19 cellular contexts compared by ENCODE assay signal in the genomic region with DNA sequence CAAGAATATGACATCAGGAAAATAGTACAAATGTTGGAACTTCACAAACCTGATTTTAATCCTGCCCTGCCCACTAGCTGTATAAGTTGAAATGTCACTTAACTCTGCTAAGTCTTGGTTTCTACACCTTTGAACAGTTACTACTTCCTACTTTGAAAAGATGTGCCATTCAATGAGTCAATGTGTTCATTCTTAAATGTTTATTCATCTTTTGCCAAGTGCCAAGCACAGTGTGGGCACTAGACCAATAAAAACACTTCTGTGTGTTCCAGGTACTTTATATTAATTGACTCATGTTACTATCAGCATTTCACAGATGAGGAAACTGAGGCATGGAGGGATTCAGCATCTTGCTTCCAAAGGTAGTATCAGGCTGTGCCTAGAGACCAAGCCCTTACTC. TPM values are rescaled to one million over a fixed set of nuclear protein-coding genes. Genes with fewer than 3 reads are reported as not detected.
DNase-seq lines count a peak whose midpoint lies in the region; ATAC-seq and TF ChIP-seq lines count a peak whose summit lies in the region.
"Had no signal": no experiment of that assay in that cellular context is flagged by ENCODE, and none has a peak within 500 bp of the region (broad histone marks: within the 10 kb centered on the region; RNA-seq: fewer than 3 reads in every experiment).

No MANE protein-coding gene starts in this region.

- RAD21 ChIA-PET in HCT116 (lab: Charles Lee; ENCODE audit: low non-redundant PET in 1 of 2, low total read pairs in 2 of 2, uncharacterized antibody in 2 of 2, unreplicated experiment in 2 of 2), result no interaction called here

- peaks cover 0 to 5% of the 10 kb centered on the region in 2 experiments; a peak in 2 of 4 replicates for H3K36me3 ChIP-seq in HCT116 (ENCODE audit: control insufficient read depth in 1 of 2, insufficient read depth in 2 of 2, low read length in 2 of 2)

- H3K9me3 Mint-ChIP-seq in activated T-cell treated with anti-CD3 and anti-CD28 coated beads, Interleukin-2, amount 50 U/mL, for 24 hours, result no peaks in the 10 kb centered on the region
- H3K9me3 Mint-ChIP-seq in central memory CD8-positive, alpha-beta T cell, result no peaks in the 10 kb centered on the region
- H3K9me3 Mint-ChIP-seq in natural killer cell treated with Interleukin-12 subunit alpha and Interleukin-12 subunit beta and Interleukin-15 and Interleukin-18, amount 100 ng/mL, for 72 hours, result no peaks in the 10 kb centered on the region

- no peak for ATAC-seq in HCT116
- ATAC-seq in central memory CD8-positive, alpha-beta T cell (replicated peaks; ENCODE audit: extremely low read depth, poor library complexity, severe bottlenecking), result no peak
- ATAC-seq in natural killer cell treated with Interleukin-12 subunit alpha and Interleukin-12 subunit beta and Interleukin-15 and Interleukin-18, amount 100 ng/mL, for 72 hours, result no peak
- ATAC-seq in HG02885 (IDR thresholded peaks at IDR 0.05; ENCODE audit: poor library complexity, unreplicated experiment), result no peak

- H3K4me1 ChIP-seq in HCT116 (ENCODE audit: control insufficient read depth in 1 of 2, insufficient read depth in 2 of 2, low read length in 2 of 2), result peaks cover 4 to 10% of the 10 kb centered on the region in 2 experiments; a peak in 3 of 4 replicates

- H3K4me2 ChIP-seq in HCT116 (ENCODE audit: low read length), result no peak overlapping the region

- DNase-seq in activated T-cell treated with anti-CD3 and anti-CD28 coated beads, Interleukin-2, amount 50 U/mL, for 24 hours, result no peak
- DNase-seq in activated T-cell treated with anti-CD3 and anti-CD28 coated beads, Interleukin-2, amount 50 U/mL, for 1 hour, result no peak
- DNase-seq in HCT116 (ENCODE audit: low read depth, low spot score) (no peak), islet precursor cell (no peak), COLO668 (lab: John Stamatoyannopoulos, UW; ENCODE audit: unreplicated experiment) (no peak)
- no peak for DNase-seq in central memory CD8-positive, alpha-beta T cell (ENCODE audit: low spot score in 2 of 2)
- no peak for DNase-seq in natural killer cell treated with Interleukin-12 subunit alpha and Interleukin-12 subunit beta and Interleukin-15 and Interleukin-18, amount 100 ng/mL, for 72 hours (ENCODE audit: low spot score)
- DNase-seq: amniotic stem cell, IMR-90, NCI-H1092, NCI-H2081 treated with DMSO at 0.1 percent for 48 hours, NCI-H526, OCI-M1 had no signal

- H3K27me3 Mint-ChIP-seq in activated T-cell treated with anti-CD3 and anti-CD28 coated beads, Interleukin-2, amount 50 U/mL, for 24 hours, result no peaks in the 10 kb centered on the region
- H3K27me3 Mint-ChIP-seq in central memory CD8-positive, alpha-beta T cell, result no peaks in the 10 kb centered on the region
- no peaks in the 10 kb centered on the region for H3K27me3 Mint-ChIP-seq in natural killer cell treated with Interleukin-12 subunit alpha and Interleukin-12 subunit beta and Interleukin-15 and Interleukin-18, amount 100 ng/mL, for 72 hours
- H3K27me3 Mint-ChIP-seq: activated CD8-positive, alpha-beta memory T cell treated with anti-CD3 and anti-CD28 coated beads, Interleukin-2, amount 10 ng/mL, durations not matched to agents 7 days and 5 days had no signal

- peak overlapping the region; percentile 91 for H3K27ac Mint-ChIP-seq in activated T-cell treated with anti-CD3 and anti-CD28 coated beads, Interleukin-2, amount 50 U/mL, for 24 hours
- peak overlapping the region; percentile 65 for H3K27ac Mint-ChIP-seq in central memory CD8-positive, alpha-beta T cell (ENCODE audit: low read depth)
- peak overlapping the region; percentile 83 to 97 for H3K27ac Mint-ChIP-seq in natural killer cell treated with Interleukin-12 subunit alpha and Interleukin-12 subunit beta and Interleukin-15 and Interleukin-18, amount 100 ng/mL, for 72 hours

- no TSS peak for BruUV-seq in HCT116 (replicated peaks; lab: Mats Ljungman, UMichigan)

- peaks cover 35% of the 10 kb centered on the region for H3K4me1 Mint-ChIP-seq in activated T-cell treated with anti-CD3 and anti-CD28 coated beads, Interleukin-2, amount 50 U/mL, for 24 hours (ENCODE audit: low read depth)
- H3K4me1 Mint-ChIP-seq in central memory CD8-positive, alpha-beta T cell, result peaks cover 22% of the 10 kb centered on the region
- H3K4me1 Mint-ChIP-seq in natural killer cell treated with Interleukin-12 subunit alpha and Interleukin-12 subunit beta and Interleukin-15 and Interleukin-18, amount 100 ng/mL, for 72 hours (ENCODE audit: low read depth in 2 of 2), result peaks cover 16 to 20% of the 10 kb centered on the region in 2 donors

- peak overlapping the region; percentile 55 for H3K4me3 Mint-ChIP-seq in activated T-cell treated with anti-CD3 and anti-CD28 coated beads, Interleukin-2, amount 50 U/mL, for 24 hours
- H3K4me3 Mint-ChIP-seq in central memory CD8-positive, alpha-beta T cell, result peak overlapping the region; percentile 69
- no peak overlapping the region for H3K4me3 Mint-ChIP-seq in natural killer cell treated with Interleukin-12 subunit alpha and Interleukin-12 subunit beta and Interleukin-15 and Interleukin-18, amount 100 ng/mL, for 72 hours

- no peak overlapping the region for H2AFZ ChIP-seq in HCT116 (ENCODE audit: low read depth, low read length, poor library complexity, severe bottlenecking)

- no peak overlapping the region for H3K27ac ChIP-seq in HCT116 (ENCODE audit: low read depth, low read length)

- H3K9me2 ChIP-seq in HCT116 (ENCODE audit: insufficient read depth), result no peaks in the 10 kb centered on the region

- POLR2A ChIA-PET in HCT116 (lab: Charles Lee), result no interaction called here

- no peak overlapping the region for H3K9ac ChIP-seq in HCT116 (ENCODE audit: low read length)

- no peaks in the 10 kb centered on the region for H3K27me3 ChIP-seq in HCT116 (ENCODE audit: insufficient read depth, low read length)
- H3K27me3 ChIP-seq: right atrium auricular region had no signal

- H4K20me1 ChIP-seq in HCT116 (ENCODE audit: insufficient read depth), result no peaks in the 10 kb centered on the region

- 0 out of 2 replicates have a peak, but pooled peaks have one; percentile 17 for TF ChIP-seq RAD21 in HCT116 (IDR thresholded peaks at IDR 0.05; ENCODE audit: low read depth)

- intact Hi-C loops in HCT116 (cut with micrococcal nuclease), result no loop called here

- CTCF ChIA-PET in HCT116 (lab: Charles Lee), result no interaction called here

- H3K9me3 ChIP-seq in HCT116 (ENCODE audit: control insufficient read depth in 1 of 2, insufficient read depth in 1 of 2, low read depth in 1 of 2, low read length in 2 of 2), result no peaks in the 10 kb centered on the region
- H3K9me3 ChIP-seq: right atrium auricular region had no signal

- TF ChIP-seq POLR2A in HCT116 (IDR thresholded peaks at IDR 0.05; ENCODE audit: borderline replicate concordance, extremely low read depth, insufficient read depth, insufficient read length), result no peak

- H3K4me3 ChIP-seq in HCT116 (replicated peaks in 1 of 2; ENCODE audit: low read depth in 1 of 2, low read length in 2 of 2), result no peak overlapping the region
- H3K4me3 ChIP-seq: right atrium auricular region had no signal

- no peak for TF ChIP-seq CTCF in HCT116 (IDR thresholded peaks at IDR 0.05 in 2 of 3, conservative IDR thresholded peaks at IDR 0.05 in 1 of 3; ENCODE audit: borderline replicate concordance in 1 of 3, insufficient read depth in 1 of 3, low read depth in 2 of 3, low read length in 2 of 3)

- H3K36me3 Mint-ChIP-seq in activated T-cell treated with anti-CD3 and anti-CD28 coated beads, Interleukin-2, amount 50 U/mL, for 24 hours (ENCODE audit: low read depth), result peaks cover 31% of the 10 kb centered on the region
- H3K36me3 Mint-ChIP-seq in central memory CD8-positive, alpha-beta T cell (ENCODE audit: insufficient read depth), result peaks cover 17% of the 10 kb centered on the region
- H3K36me3 Mint-ChIP-seq in natural killer cell treated with Interleukin-12 subunit alpha and Interleukin-12 subunit beta and Interleukin-15 and Interleukin-18, amount 100 ng/mL, for 72 hours, result peaks cover 5% of the 10 kb centered on the region

- H3K79me2 ChIP-seq in HCT116 (ENCODE audit: insufficient read depth, low read length), result no peaks in the 10 kb centered on the region

TF ChIP-seq in HCT116, 20 proteins besides CTCF, POLR2A, EP300 and RAD21 (continues in another document):
- TF ChIP-seq, protein P1, sequence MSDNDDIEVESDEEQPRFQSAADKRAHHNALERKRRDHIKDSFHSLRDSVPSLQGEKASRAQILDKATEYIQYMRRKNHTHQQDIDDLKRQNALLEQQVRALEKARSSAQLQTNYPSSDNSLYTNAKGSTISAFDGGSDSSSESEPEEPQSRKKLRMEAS (IDR thresholded peaks at IDR 0.05), result no peak
- TF ChIP-seq EZH2phosphoT487 (IDR thresholded peaks at IDR 0.05; ENCODE audit: borderline replicate concordance), result no peak
- TF ChIP-seq ELF1 (IDR thresholded peaks at IDR 0.05; ENCODE audit: borderline replicate concordance, low read depth), result no peak
- no peak for TF ChIP-seq EGR1 (IDR thresholded peaks at IDR 0.05; ENCODE audit: low read depth)
- TF ChIP-seq SRF (IDR thresholded peaks at IDR 0.05; ENCODE audit: low read depth), result no peak
- TF ChIP-seq YY1 (IDR thresholded peaks at IDR 0.05; ENCODE audit: extremely low read depth, insufficient replicate concordance, low read depth, low read length), result no peak
- no peak for TF ChIP-seq TCF7L2 (IDR thresholded peaks at IDR 0.05; ENCODE audit: borderline replicate concordance, extremely low read depth, insufficient read depth, insufficient read length)
- peak; percentile 33; the same call in 1 of the 2 replicates for TF ChIP-seq FOSL1 (IDR thresholded peaks at IDR 0.05; ENCODE audit: low read depth)
- TF ChIP-seq POLR2AphosphoS5 (IDR thresholded peaks at IDR 0.05; ENCODE audit: low read depth, low read length), result no peak
- TF ChIP-seq SP1 (IDR thresholded peaks at IDR 0.05; ENCODE audit: low read depth), result peak; percentile 17; the same call in 1 of the 2 replicates
- TF ChIP-seq JUND (IDR thresholded peaks at IDR 0.05), result peak; percentile 38

RNA-seq across cellular contexts. Expression of a gene that starts 12.8 kb away (rescaled TPM):
- 17.7 TPM for total RNA-seq in HCT116 (2021; ENCODE audit: unreplicated experiment)
- polyA plus RNA-seq in HCT116 (2012), result 8.4 and 11.2 TPM in 2 replicates
- total RNA-seq in natural killer cell treated with Interleukin-12 subunit alpha and Interleukin-12 subunit beta and Interleukin-15 and Interleukin-18, amount 100 ng/mL, for 72 hours, result 10 to 100 TPM; 22.2 to 23.2 TPM

RNA-seq across cellular contexts. Expression of a gene that starts 15.6 kb away (rescaled TPM):
- total RNA-seq in HCT116 (2021; ENCODE audit: unreplicated experiment), result not detected
- not detected in 2 replicates for polyA plus RNA-seq in HCT116 (2012)
- not detected for total RNA-seq in natural killer cell treated with Interleukin-12 subunit alpha and Interleukin-12 subunit beta and Interleukin-15 and Interleukin-18, amount 100 ng/mL, for 72 hours
- total RNA-seq: activated CD8-positive, alpha-beta memory T cell treated with anti-CD3 and anti-CD28 coated beads, Interleukin-2, amount 10 ng/mL, durations not matched to agents 7 days and 5 days; chondrocyte; IMR-90; mesenteric fat pad; right atrium auricular region; SK-MEL-5 had no signal
- polyA plus RNA-seq: IMR-90 had no signal

RNA-seq across cellular contexts. Expression of a gene that starts 26.8 kb away (rescaled TPM):
- total RNA-seq in HCT116 (2021; ENCODE audit: unreplicated experiment), result not detected
- polyA plus RNA-seq in HCT116 (2012), result not detected in 2 replicates
- total RNA-seq in natural killer cell treated with Interleukin-12 subunit alpha and Interleukin-12 subunit beta and Interleukin-15 and Interleukin-18, amount 100 ng/mL, for 72 hours, result not detected
- total RNA-seq: activated CD8-positive, alpha-beta memory T cell treated with anti-CD3 and anti-CD28 coated beads, Interleukin-2, amount 10 ng/mL, durations not matched to agents 7 days and 5 days; chondrocyte; IMR-90; mesenteric fat pad; right atrium auricular region; SK-MEL-5 had no signal
- polyA plus RNA-seq: IMR-90 had no signal
